In genomic region chr1:54439550-54440223, GRCh38 we compare ENCODE assay signal across 3 cellular contexts.
TF ChIP-seq lines count a peak whose summit lies in the region.

No MANE protein-coding gene starts in this region.

TF ChIP-seq in A549, 52 proteins besides CTCF, POLR2A, EP300 and RAD21:
- TF ChIP-seq USF2 (IDR thresholded peaks at IDR 0.05), result 0 out of 2 replicates have a peak, but pooled peaks have one; percentile 9
- TF ChIP-seq ZSCAN20 (CRISPR knock-in tag; IDR thresholded peaks at IDR 0.05), result no peak

TF ChIP-seq in HCT116, 20 proteins besides CTCF, POLR2A, EP300 and RAD21 (continued from another document):
- TF ChIP-seq REST (IDR thresholded peaks at IDR 0.05; ENCODE audit: low read depth), result no peak
- no peak for TF ChIP-seq ZFX (IDR thresholded peaks at IDR 0.05)

TF ChIP-seq in SK-N-SH, 30 proteins besides CTCF, POLR2A, EP300 and RAD21:
- TF ChIP-seq REST (IDR thresholded peaks at IDR 0.05; ENCODE audit: low read depth, low read length), result no peak
- no peak for TF ChIP-seq TCF12 (IDR thresholded peaks at IDR 0.05)
- TF ChIP-seq MEF2A (IDR thresholded peaks at IDR 0.05; ENCODE audit: borderline replicate concordance, low read depth), result no peak
- no peak for TF ChIP-seq ELF1 (IDR thresholded peaks at IDR 0.05)
- no peak for TF ChIP-seq POLR2AphosphoS5 (IDR thresholded peaks at IDR 0.05; ENCODE audit: low read depth, low read length)
- TF ChIP-seq JUND (IDR thresholded peaks at IDR 0.05), result no peak
- TF ChIP-seq USF1 (IDR thresholded peaks at IDR 0.05; ENCODE audit: borderline replicate concordance, low read depth), result peak; percentile 61; the same call in 1 of the 2 replicates
